ENCODE assay signal across 8 cellular contexts in the genomic region with DNA sequence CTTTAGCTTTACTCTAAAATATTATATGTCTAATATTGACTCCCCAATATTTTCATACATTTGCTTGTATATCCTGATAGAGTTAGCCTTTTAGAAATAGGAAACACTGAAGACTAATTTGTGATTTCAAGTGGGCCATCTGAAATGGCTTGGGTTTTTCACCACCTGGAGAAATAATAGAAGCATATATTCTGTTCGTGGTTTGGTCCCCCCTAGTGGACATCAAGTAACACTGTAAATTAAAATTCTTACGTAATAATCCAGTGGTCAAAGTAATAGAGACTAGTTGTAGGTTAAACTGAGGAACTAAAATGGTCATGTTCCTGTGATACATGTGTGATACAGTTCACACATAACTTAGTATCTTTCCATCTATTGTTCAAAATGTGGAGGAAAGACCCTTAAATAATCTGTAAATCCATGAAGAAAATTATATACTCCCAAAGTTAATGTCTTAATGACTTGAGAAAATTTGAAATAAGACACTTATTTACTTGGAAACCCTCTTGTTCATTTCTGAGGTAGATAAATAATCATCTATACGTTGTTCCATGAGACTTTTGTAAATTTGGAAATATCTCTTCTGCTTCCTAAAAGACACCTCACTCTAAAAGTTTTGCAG.
A peak's percentile ranks its signal among the peaks of the same experiment; 100 is the strongest.
DNase-seq lines count a peak whose midpoint lies in the region; ATAC-seq and TF ChIP-seq lines count a peak whose summit lies in the region.

No MANE protein-coding gene starts in this region.

- H3K9me3 Mint-ChIP-seq in activated naive CD4-positive, alpha-beta T cell treated with anti-CD3 and anti-CD28 coated beads, Interleukin-2, amount 10 ng/mL, durations not matched to agents 7 days and 5 days = no peaks in the 10 kb centered on the region

- H2BK15ac ChIP-seq in IMR-90 (ENCODE audit: low read depth, low read length) = no peak overlapping the region

- no peaks in the 10 kb centered on the region for H3K36me3 Mint-ChIP-seq in activated naive CD4-positive, alpha-beta T cell treated with anti-CD3 and anti-CD28 coated beads, Interleukin-2, amount 10 ng/mL, durations not matched to agents 7 days and 5 days

- H2AK9ac ChIP-seq in IMR-90 (replicated peaks; ENCODE audit: low read depth, low read length, poor library complexity) = no peak overlapping the region

- no peak overlapping the region for H3K9ac ChIP-seq in IMR-90 (ENCODE audit: low read depth, low read length)

- no peaks in the 10 kb centered on the region for H3K9me2 ChIP-seq in DOHH2 (replicated peaks; ENCODE audit: control insufficient read depth, low read length)

- H4K5ac ChIP-seq in IMR-90 (ENCODE audit: low read depth, low read length) = no peak overlapping the region

- TF ChIP-seq RAD21 in IMR-90 (IDR thresholded peaks at IDR 0.05; ENCODE audit: low read length) = peak; percentile 37; the same call in 1 of the 2 replicates

- no peak overlapping the region for H3K23ac ChIP-seq in IMR-90 (ENCODE audit: low read depth, low read length)

- no peak overlapping the region for H2BK120ac ChIP-seq in IMR-90 (ENCODE audit: low read depth, low read length)

- no peaks in the 10 kb centered on the region for H3K27me3 ChIP-seq in DOHH2 (ENCODE audit: control insufficient read depth, low read length)
- H3K27me3 ChIP-seq in IMR-90 (ENCODE audit: control insufficient read depth, insufficient read depth, low read length) = no peaks in the 10 kb centered on the region

- no peaks in the 10 kb centered on the region for H4K20me1 ChIP-seq in DOHH2 (ENCODE audit: control insufficient read depth, insufficient read depth, low read depth, low read length)
- no peaks in the 10 kb centered on the region for H4K20me1 ChIP-seq in IMR-90 (ENCODE audit: insufficient read depth, low read length)

- H3F3A ChIP-seq in DOHH2 (ENCODE audit: control insufficient read depth, insufficient read depth) = no peaks in the 10 kb centered on the region

- CTCF ChIA-PET in IMR-90 (lab: Yijun Ruan, JAX) = interaction anchor here (0.8 kb wide), 1 partner anchor 337 kb away, joined by 4 read pairs; no protein-coding TSS in a partner anchor
- CTCF ChIA-PET in activated naive CD4-positive, alpha-beta T cell treated with anti-CD3 and anti-CD28 coated beads, Interleukin-2, amount 10 ng/mL, durations not matched to agents 7 days and 5 days (lab: Charles Lee) = no interaction called here

- no peaks in the 10 kb centered on the region for H3K79me1 ChIP-seq in IMR-90 (ENCODE audit: low read depth in 1 of 2, low read length in 2 of 2)

- H3K4me3 Mint-ChIP-seq in activated naive CD4-positive, alpha-beta T cell treated with anti-CD3 and anti-CD28 coated beads, Interleukin-2, amount 10 ng/mL, durations not matched to agents 7 days and 5 days = no peak overlapping the region

- no peak overlapping the region for H3K14ac ChIP-seq in IMR-90 (replicated peaks; ENCODE audit: low read depth, low read length)

- H3K4ac ChIP-seq in IMR-90 (ENCODE audit: low read depth, low read length) = no peak overlapping the region

- no peak overlapping the region for H2AFZ ChIP-seq in IMR-90 (replicated peaks; ENCODE audit: low read length, poor library complexity)

- no peaks in the 10 kb centered on the region for H3K27me3 Mint-ChIP-seq in activated naive CD4-positive, alpha-beta T cell treated with anti-CD3 and anti-CD28 coated beads, Interleukin-2, amount 10 ng/mL, durations not matched to agents 7 days and 5 days

- no peak overlapping the region for H3K27ac Mint-ChIP-seq in activated naive CD4-positive, alpha-beta T cell treated with anti-CD3 and anti-CD28 coated beads, Interleukin-2, amount 10 ng/mL, durations not matched to agents 7 days and 5 days

- no peaks in the 10 kb centered on the region for H3K36me3 ChIP-seq in DOHH2 (ENCODE audit: control insufficient read depth, low read length)
- H3K36me3 ChIP-seq in IMR-90 (ENCODE audit: control insufficient read depth, insufficient read depth, low read length) = no peaks in the 10 kb centered on the region

- no peak overlapping the region for H3K27ac ChIP-seq in DOHH2 (ENCODE audit: low read depth, low read length)
- H3K27ac ChIP-seq in IMR-90 (ENCODE audit: insufficient read depth, low read length) = no peak overlapping the region

- H3K4me2 ChIP-seq in DOHH2 (ENCODE audit: low read length) (no peak overlapping the region), IMR-90 (ENCODE audit: low read depth, low read length) (no peak overlapping the region)

- H4K91ac ChIP-seq in IMR-90 (ENCODE audit: insufficient read depth, low read depth, low read length) = no peak overlapping the region

- no peak overlapping the region for H2BK20ac ChIP-seq in IMR-90 (ENCODE audit: low read depth, low read length)

- no peak overlapping the region for H2BK5ac ChIP-seq in IMR-90 (ENCODE audit: low read depth, low read length, poor library complexity, severe bottlenecking)

- no TSS peak for BruUV-seq in IMR-90 (replicated peaks; lab: Mats Ljungman, UMichigan)

- no CpG with 5 or more reads among the region's 3 CpGs for WGBS in IMR-90 (ENCODE audit: extremely low coverage in 2 of 2, insufficient read length in 1 of 2), 2 experiments

- dilution Hi-C loops in IMR-90 (cut with HindIII; ENCODE audit: low sequenced_read_pairs, unreplicated experiment) = no loop called here

- no peaks in the 10 kb centered on the region for H3K4me1 ChIP-seq in DOHH2 (ENCODE audit: control insufficient read depth, low read length)
- no peaks in the 10 kb centered on the region for H3K4me1 ChIP-seq in IMR-90 (ENCODE audit: control insufficient read depth, insufficient read depth, low read length)

- no peaks in the 10 kb centered on the region for H3K4me1 Mint-ChIP-seq in activated naive CD4-positive, alpha-beta T cell treated with anti-CD3 and anti-CD28 coated beads, Interleukin-2, amount 10 ng/mL, durations not matched to agents 7 days and 5 days

- H3K18ac ChIP-seq in IMR-90 (ENCODE audit: low read depth, low read length) = no peak overlapping the region

- intact Hi-C loops in IMR-90 (cut with micrococcal nuclease) = loop anchor here (1.0 kb wide), 1 partner anchor 337 kb away; no protein-coding TSS in a partner anchor

- POLR2A ChIA-PET in IMR-90 (lab: Charles Lee; ENCODE audit: unreplicated experiment) = no interaction called here

- H3K9me1 ChIP-seq in IMR-90 (ENCODE audit: insufficient read depth, low read length) = no peaks in the 10 kb centered on the region

- H2AK5ac ChIP-seq in IMR-90 (ENCODE audit: low read depth, low read length) = no peak overlapping the region

- in situ Hi-C loops in IMR-90 (cut with MboI; ENCODE audit: low sequenced_read_pairs) = loop anchor here (10.0 kb wide), 1 partner anchor 333 kb away; no protein-coding TSS in a partner anchor

- no peak for TF ChIP-seq POLR2A in IMR-90 (IDR thresholded peaks at IDR 0.05; ENCODE audit: low read depth, low read length)

- H3K79me2 ChIP-seq in DOHH2 (ENCODE audit: control insufficient read depth, low read length) = no peaks in the 10 kb centered on the region

- no peak overlapping the region for H4K8ac ChIP-seq in IMR-90 (ENCODE audit: low read depth in 2 of 2, low read length in 2 of 2)

- DNase-seq in IMR-90 (peak; percentile 29), left lobe of liver (ENCODE audit: low spot score) (no peak), ureter (ENCODE audit: low spot score) (no peak)
- no peak for DNase-seq in stimulated activated CD4-positive, alpha-beta T cell treated with anti-CD3 and anti-CD28 coated beads, Interleukin-12 subunit alpha, Interleukin-12 subunit beta, amount 100 ng/mL, for 4 hours
- no peak for DNase-seq in activated naive CD4-positive, alpha-beta T cell treated with anti-CD3 and anti-CD28 coated beads, Interleukin-2, amount 10 ng/mL, durations not matched to agents 7 days and 5 days

- TF ChIP-seq CTCF in DOHH2 (IDR thresholded peaks at IDR 0.05; ENCODE audit: low read depth, low read length, poor library complexity, severe bottlenecking) (peak; percentile 71), IMR-90 (conservative IDR thresholded peaks at IDR 0.05; ENCODE audit: low read depth, low read length) (peak; percentile 64), WI38 (IDR thresholded peaks at IDR 0.05; ENCODE audit: low read depth, low read length) (peak; percentile 29; the same call in 1 of the 2 replicates)

- H3K9me3 ChIP-seq in DOHH2 (ENCODE audit: control insufficient read depth, insufficient read depth, low read length) (no peaks in the 10 kb centered on the region), IMR-90 (ENCODE audit: control insufficient read depth, insufficient read depth, low read length) (no peaks in the 10 kb centered on the region)

- H3K4me3 ChIP-seq in DOHH2 (ENCODE audit: low read length) (no peak overlapping the region), IMR-90 (ENCODE audit: insufficient read depth, low read depth, low read length) (no peak overlapping the region), WI38 (ENCODE audit: low read depth, low read length) (no peak overlapping the region)

- no peak overlapping the region for H3K56ac ChIP-seq in IMR-90 (ENCODE audit: extremely low read depth, insufficient read depth, low read length)

- ATAC-seq in GM21367 (IDR thresholded peaks at IDR 0.05; ENCODE audit: unreplicated experiment) (peak; percentile 83), IMR-90 (ENCODE audit: low read depth) (peak; percentile 66), left lobe of liver (peak; percentile 85)

TF ChIP-seq in IMR-90, 13 proteins besides CTCF, POLR2A, EP300 and RAD21:
- TF ChIP-seq FOS (IDR thresholded peaks at IDR 0.05; ENCODE audit: low read depth, low read length) (no peak), SMC3 (IDR thresholded peaks at IDR 0.05; ENCODE audit: low read depth, low read length) (peak; percentile 46), CEBPB (IDR thresholded peaks at IDR 0.05; ENCODE audit: low read depth, low read length) (peak; percentile 92)
